In the genomic region with DNA sequence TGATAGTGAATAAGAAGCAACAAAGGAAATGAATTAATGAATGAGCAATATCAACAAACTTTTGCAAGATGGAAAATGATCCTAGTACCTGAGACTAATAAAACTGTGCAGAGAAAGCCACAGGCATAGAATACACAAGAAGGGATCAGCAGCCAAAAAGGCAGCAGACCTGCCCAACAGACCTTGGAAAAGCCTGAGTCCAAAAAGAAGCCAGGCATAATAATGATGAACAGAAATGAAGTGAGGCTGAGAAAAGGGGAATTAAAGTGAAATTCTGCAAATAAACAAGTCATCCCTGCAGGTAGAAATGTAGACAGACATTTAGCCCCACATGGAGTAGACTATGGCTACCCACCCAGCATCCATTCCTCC, we compare ENCODE assay signal across 28 cellular contexts. TPM values are rescaled to one million over a fixed set of nuclear protein-coding genes. Genes with fewer than 3 reads are reported as not detected.
DNase-seq lines count a peak whose midpoint lies in the region; ATAC-seq, FAIRE-seq and TF ChIP-seq lines count a peak whose summit lies in the region.
"Had no signal": no experiment of that assay in that cellular context is flagged by ENCODE, and none has a peak within 500 bp of the region (broad histone marks: within the 10 kb centered on the region; RNA-seq: fewer than 3 reads in every experiment).

No MANE protein-coding gene starts in this region.

- no peaks in the 10 kb centered on the region for H3K27me3 Mint-ChIP-seq in activated T-cell treated with anti-CD3 and anti-CD28 coated beads, Interleukin-2, amount 50 U/mL, for 24 hours
- H3K27me3 Mint-ChIP-seq in glutamatergic neuron (ENCODE audit: unreplicated experiment) = peaks cover 2% of the 10 kb centered on the region
- H3K27me3 Mint-ChIP-seq: naive B cell had no signal

- no peak for FAIRE-seq in GM19239 (lab: Jason Lieb, UNC)
- FAIRE-seq: A204.1, islet of Langerhans, pancreas had no signal

- H3K9me3 Mint-ChIP-seq in activated T-cell treated with anti-CD3 and anti-CD28 coated beads, Interleukin-2, amount 50 U/mL, for 24 hours = no peaks in the 10 kb centered on the region
- H3K9me3 Mint-ChIP-seq in glutamatergic neuron (ENCODE audit: unreplicated experiment) = peaks cover 4% of the 10 kb centered on the region
- H3K9me3 Mint-ChIP-seq: activated T-cell treated with anti-CD3 and anti-CD28 coated beads, Interleukin-2, amount 50 U/mL, for 4 hours; naive B cell; T-helper 1 cell treated with Interleukin-12 subunit alpha and Interleukin-12 subunit beta and Interleukin-4 antibody, amounts not matched to agents 30 μg/mL and 1 μg/mL, for 36 hours had no signal

- peaks cover 53% of the 10 kb centered on the region for H3K4me1 Mint-ChIP-seq in activated T-cell treated with anti-CD3 and anti-CD28 coated beads, Interleukin-2, amount 50 U/mL, for 24 hours (ENCODE audit: low read depth)
- peaks cover 63% of the 10 kb centered on the region for H3K4me1 Mint-ChIP-seq in glutamatergic neuron (ENCODE audit: low read depth, unreplicated experiment)

- H3K36me3 Mint-ChIP-seq in activated T-cell treated with anti-CD3 and anti-CD28 coated beads, Interleukin-2, amount 50 U/mL, for 24 hours (ENCODE audit: low read depth) = peaks cover 67% of the 10 kb centered on the region
- no peaks in the 10 kb centered on the region for H3K36me3 Mint-ChIP-seq in glutamatergic neuron (ENCODE audit: unreplicated experiment)

- no peak for TF ChIP-seq EP300 in sigmoid colon (IDR thresholded peaks at IDR 0.05)

- no peaks in the 10 kb centered on the region for H3K9me3 ChIP-seq in sigmoid colon
- H3K9me3 ChIP-seq: breast epithelium, left ventricle myocardium inferior, pancreas, transverse colon had no signal

- no peak for ATAC-seq in GM18520 (IDR thresholded peaks at IDR 0.05; ENCODE audit: unreplicated experiment)
- ATAC-seq: activated T-cell treated with anti-CD3 and anti-CD28 coated beads, Interleukin-2, amount 50 U/mL, for 4 hours; pancreas had no signal

- H3K4me3 ChIP-seq in sigmoid colon = no peak overlapping the region
- H3K4me3 ChIP-seq: breast epithelium, left ventricle myocardium inferior, pancreas, smooth muscle cell, transverse colon had no signal

- TF ChIP-seq CTCF in glutamatergic neuron (IDR thresholded peaks at IDR 0.05; ENCODE audit: partially characterized antibody, unreplicated experiment) = no peak
- no peak for TF ChIP-seq CTCF in sigmoid colon (IDR thresholded peaks at IDR 0.05)

- peak overlapping the region in 3 of 4 donors; percentile 11 to 57 (median 39) for H3K27ac ChIP-seq in sigmoid colon
- H3K27ac ChIP-seq: breast epithelium, left ventricle myocardium inferior, pancreas, RWPE1 had no signal

- intact Hi-C loops in sigmoid colon (cut with DNase I) = no loop called here

- H3K36me3 ChIP-seq in sigmoid colon = peaks cover 0 to 32% (median 0%) of the 10 kb centered on the region in 4 donors
- H3K36me3 ChIP-seq: breast epithelium had no signal

- no peak overlapping the region for H3K4me3 Mint-ChIP-seq in activated T-cell treated with anti-CD3 and anti-CD28 coated beads, Interleukin-2, amount 50 U/mL, for 24 hours
- peak overlapping the region; percentile 61 for H3K4me3 Mint-ChIP-seq in glutamatergic neuron (ENCODE audit: unreplicated experiment)
- H3K4me3 Mint-ChIP-seq: activated T-cell treated with anti-CD3 and anti-CD28 coated beads, Interleukin-2, amount 50 U/mL, for 4 hours; T-helper 1 cell treated with Interleukin-12 subunit alpha and Interleukin-12 subunit beta and Interleukin-4 antibody, amounts not matched to agents 30 μg/mL and 1 μg/mL, for 36 hours had no signal

- H3K4me1 ChIP-seq in sigmoid colon = peaks cover 0 to 83% (median 37%) of the 10 kb centered on the region in 4 donors
- H3K4me1 ChIP-seq: breast epithelium, pancreas had no signal

- TF ChIP-seq POLR2A in sigmoid colon (IDR thresholded peaks at IDR 0.05) = no peak

- peak overlapping the region; percentile 51 for H3K27ac Mint-ChIP-seq in activated T-cell treated with anti-CD3 and anti-CD28 coated beads, Interleukin-2, amount 50 U/mL, for 24 hours
- H3K27ac Mint-ChIP-seq in glutamatergic neuron (ENCODE audit: unreplicated experiment) = peak overlapping the region; percentile 93
- H3K27ac Mint-ChIP-seq: T-helper 1 cell treated with Interleukin-12 subunit alpha and Interleukin-12 subunit beta and Interleukin-4 antibody, amounts not matched to agents 30 μg/mL and 1 μg/mL, for 36 hours had no signal

- no peak for DNase-seq in activated T-cell treated with anti-CD3 and anti-CD28 coated beads, Interleukin-2, amount 50 U/mL, for 24 hours
- DNase-seq in activated T-cell treated with anti-CD3 and anti-CD28 coated beads for 4 hours (no peak), NCI-H82 treated with DMSO at 0.1 percent for 48 hours (lab: John Stamatoyannopoulos, UW; ENCODE audit: unreplicated experiment) (peak; percentile 79), glutamatergic neuron (no peak), sigmoid colon (no peak), GM19239 (ENCODE audit: insufficient read length, low spot score) (no peak), SHP77 (lab: John Stamatoyannopoulos, UW) (no peak)
- DNase-seq: activated naive CD4-positive, alpha-beta T cell; activated T-cell treated with anti-CD3 and anti-CD28 coated beads, Interleukin-2, amount 50 U/mL, for 4 hours; cortex of kidney; H7; hypothalamus; IMR-90; left ventricle myocardium inferior; naive B cell; NCI-H1417; NCI-H2081 treated with DMSO at 0.1 percent for 48 hours; NCI-H226; pancreas; stimulated activated CD4-positive, alpha-beta T cell treated with anti-CD3 and anti-CD28 coated beads, Interleukin-2, amount 100 ng/mL, for 24 hours; transverse colon had no signal

- H3K27me3 ChIP-seq in sigmoid colon = no peaks in the 10 kb centered on the region
- H3K27me3 ChIP-seq: breast epithelium, pancreas, transverse colon had no signal

RNA-seq across cellular contexts. Expression of gene PHTF1, which starts 10.3 kb away (rescaled TPM):
- total RNA-seq in glutamatergic neuron (ENCODE audit: unreplicated experiment) = 107 TPM
- total RNA-seq in sigmoid colon = 10 to 100 TPM; 11.9 to 22.7 (median 14.4) TPM
- polyA plus RNA-seq in sigmoid colon = 1 to 10 TPM; 2.4 to 8.7 (median 4.2) TPM

RNA-seq across cellular contexts. Expression of gene RSBN1, which starts 42.7 kb away (rescaled TPM):
- total RNA-seq in glutamatergic neuron (ENCODE audit: unreplicated experiment) (35.2 TPM), sigmoid colon (10 to 100 TPM; 15.5 to 33.9 (median 22.9) TPM)
- 1 to 10 TPM; 5.4 to 8.3 (median 7.2) TPM for polyA plus RNA-seq in sigmoid colon
